Comparison of ENCODE assay signal across 25 cellular contexts in the genomic region with DNA sequence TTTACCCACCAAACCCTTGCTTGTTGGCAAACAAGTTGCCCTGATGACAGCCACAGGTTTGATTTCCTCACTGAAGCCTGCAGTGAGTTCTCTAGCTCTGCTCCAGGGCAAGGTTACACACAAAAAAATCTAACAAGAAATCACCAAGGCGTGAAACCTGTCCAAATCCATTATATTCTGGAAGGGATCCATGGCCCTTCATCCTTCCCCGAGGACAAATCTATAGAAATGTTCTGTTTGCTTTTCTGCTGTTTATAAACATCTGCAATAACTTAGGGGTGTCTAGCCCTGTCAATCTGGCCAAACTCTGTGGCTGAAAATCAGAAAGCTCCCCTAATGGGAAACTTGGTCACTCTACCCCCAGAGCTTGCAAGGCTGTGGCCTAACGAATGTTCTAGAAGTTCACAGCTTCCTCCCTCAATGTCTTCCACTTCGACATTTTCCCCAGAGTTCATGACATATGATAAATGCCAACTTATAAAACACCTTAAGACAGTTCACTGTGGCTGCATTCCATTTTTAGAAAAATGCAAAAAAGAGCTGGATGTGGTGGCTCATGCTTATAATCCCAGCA.
"Had no signal": no experiment of that assay in that cellular context is flagged by ENCODE, and none has a peak within 500 bp of the region (broad histone marks: within the 10 kb centered on the region; RNA-seq: fewer than 3 reads in every experiment).

No MANE protein-coding gene starts in this region.

- H3K9me3 ChIP-seq: adrenal gland, left lung, tibial nerve had no signal

- H3K27me3 ChIP-seq: adrenal gland, left lung, tibial nerve had no signal

- FAIRE-seq: endometrium, keratinocyte, TTC549, urothelium cell line had no signal

- H3K27ac ChIP-seq: adrenal gland, left lung, tibial nerve had no signal

- ATAC-seq: activated CD4-positive, alpha-beta T cell treated with anti-CD3 and anti-CD28 coated beads for 36 hours; activated naive CD4-positive, alpha-beta T cell treated with anti-CD3 and anti-CD28 coated beads, Interleukin-2, amount 50 U/mL, for 72 hours; left lung; right cardiac atrium; stimulated activated naive CD8-positive, alpha-beta T cell treated with anti-CD3 and anti-CD28 coated beads, Interleukin-15, Interleukin-2, amounts not matched to agents 100 U/mL and 50 U/mL, for 24 hours had no signal

- H3K9me3 Mint-ChIP-seq: activated naive CD4-positive, alpha-beta T cell treated with anti-CD3 and anti-CD28 coated beads, Interleukin-2, amount 50 U/mL, for 72 hours; activated T-helper 1 cell treated with anti-CD3 and anti-CD28 coated beads, Interleukin-12 subunit alpha, Interleukin-12 subunit beta, Interleukin-2, Interleukin-4 antibody, amounts not matched to agents 30 ng/mL and 10 ng/mL and 1 ng/mL, durations not matched to agents 14 hours and 24 hours and 36 hours had no signal

- H3K36me3 ChIP-seq: adrenal gland, left lung, tibial nerve had no signal

- H3K4me3 Mint-ChIP-seq: activated CD4-positive, alpha-beta T cell treated with anti-CD3 and anti-CD28 coated beads for 36 hours; activated T-helper 1 cell treated with anti-CD3 and anti-CD28 coated beads, Interleukin-12 subunit alpha, Interleukin-12 subunit beta, Interleukin-2, Interleukin-4 antibody, amounts not matched to agents 30 ng/mL and 10 ng/mL and 1 ng/mL, durations not matched to agents 14 hours and 24 hours and 36 hours had no signal

- H3K36me3 Mint-ChIP-seq: activated naive CD4-positive, alpha-beta T cell treated with anti-CD3 and anti-CD28 coated beads, Interleukin-2, amount 50 U/mL, for 72 hours had no signal

- H3K4me3 ChIP-seq: adrenal gland, left lung, tibial nerve had no signal

- DNase-seq: activated CD4-positive, alpha-beta T cell treated with anti-CD3 and anti-CD28 coated beads for 36 hours; activated CD4-positive, alpha-beta T cell treated with anti-CD3 and anti-CD28 coated beads, Interleukin-2, amount 50 U/mL, for 48 hours; activated gamma-delta T cell treated with Interleukin-2 at 50 U/mL for 16 hours; activated T-cell treated with anti-CD3 and anti-CD28 coated beads for 4 hours; cerebellar nuclear complex; cortex of kidney; erythroblast; foreskin melanocyte; glutamatergic neuron; hypothalamus; left lung; midbrain; occipital lobe; right cardiac atrium; stimulated activated CD4-positive, alpha-beta T cell treated with anti-CD3 and anti-CD28 coated beads, Interleukin-2, amount 100 ng/mL, for 24 hours; stimulated activated naive CD8-positive, alpha-beta T cell treated with anti-CD3 and anti-CD28 coated beads, Interleukin-15, Interleukin-2, amounts not matched to agents 100 U/mL and 50 U/mL, for 24 hours had no signal

- H3K4me1 ChIP-seq: adrenal gland, left lung had no signal

- H3K27ac Mint-ChIP-seq: activated CD4-positive, alpha-beta T cell treated with anti-CD3 and anti-CD28 coated beads for 36 hours; activated naive CD4-positive, alpha-beta T cell treated with anti-CD3 and anti-CD28 coated beads, Interleukin-2, amount 50 U/mL, for 72 hours; activated T-helper 1 cell treated with anti-CD3 and anti-CD28 coated beads, Interleukin-12 subunit alpha, Interleukin-12 subunit beta, Interleukin-2, Interleukin-4 antibody, amounts not matched to agents 30 ng/mL and 10 ng/mL and 1 ng/mL, durations not matched to agents 14 hours and 24 hours and 36 hours; progenitor cell of endocrine pancreas had no signal
